In the genomic region with DNA sequence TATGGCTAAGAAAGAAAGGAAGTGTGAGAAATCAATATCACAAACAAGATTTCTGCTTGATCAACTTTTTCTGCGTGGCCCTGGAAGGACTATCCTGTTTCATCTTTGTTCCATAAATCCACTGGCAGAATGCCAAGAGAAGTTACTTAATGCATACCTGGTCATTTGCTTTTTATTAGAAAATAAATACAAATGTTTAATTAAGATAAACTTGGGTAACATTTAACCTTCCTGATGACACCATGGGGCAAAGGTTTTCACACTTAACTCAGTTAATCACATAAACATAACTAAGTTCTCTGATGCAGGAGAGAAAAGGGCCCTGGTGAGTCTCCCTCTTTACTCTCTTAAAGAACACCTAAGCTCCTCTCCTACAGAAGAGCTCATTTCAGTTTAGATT, we compare ENCODE assay signal across 20 cellular contexts.
A peak's percentile ranks its signal among the peaks of the same experiment; 100 is the strongest.
DNase-seq lines count a peak whose midpoint lies in the region; ATAC-seq and TF ChIP-seq lines count a peak whose summit lies in the region.
"Had no signal": no experiment of that assay in that cellular context is flagged by ENCODE, and none has a peak within 500 bp of the region (broad histone marks: within the 10 kb centered on the region; RNA-seq: fewer than 3 reads in every experiment).

No MANE protein-coding gene starts in this region.

- DNase-seq in NCI-H2171 treated with DMSO at 0.1 percent for 48 hours (lab: John Stamatoyannopoulos, UW): peak; percentile 22
- no peak for DNase-seq in NCI-H2171 (lab: John Stamatoyannopoulos, UW)
- DNase-seq in NCI-H69 (lab: John Stamatoyannopoulos, UW): peak; percentile 31
- DNase-seq in right lobe of liver: no peak
- DNase-seq in omental fat pad (ENCODE audit: low spot score): no peak
- no peak for DNase-seq in NCI-H446 treated with DMSO at 0.1 percent for 48 hours (lab: John Stamatoyannopoulos, UW)
- DNase-seq: Caco-2; CD8-positive, alpha-beta T cell; KBM-7; MM.1S; NCI-H1417 treated with DMSO at 0.1 percent for 48 hours; NCI-H187 treated with DMSO at 0.1 percent for 48 hours; NCI-H2227 treated with DMSO at 0.1 percent for 48 hours; NCI-H510A; PC-9; SJCRH30; T-helper 1 cell had no signal

- ATAC-seq in right lobe of liver (peak; percentile 44 to 63 (median 60)), omental fat pad (ENCODE audit: low FRiP score) (no peak)
- ATAC-seq: CD8-positive, alpha-beta T cell; Right ventricle myocardium inferior had no signal

- TF ChIP-seq POLR2A in right lobe of liver (IDR thresholded peaks at IDR 0.05): no peak

- H3K27ac ChIP-seq in HEK293 (ENCODE audit: extremely low read depth, low read depth, low read length) (no peak overlapping the region), right lobe of liver (peak overlapping the region; percentile 64 to 92 (median 66))
- H3K27ac ChIP-seq: C4-2B, PC-9, SJCRH30 had no signal

- CTCF ChIA-PET in HEK293 (lab: Yijun Ruan, JAX): no interaction called here

- H3K36me3 ChIP-seq in HEK293 (ENCODE audit: control insufficient read depth in 2 of 2, insufficient read depth in 1 of 2, low read length in 2 of 2) (no peaks in the 10 kb centered on the region), right lobe of liver (no peaks in the 10 kb centered on the region)
- H3K36me3 ChIP-seq: SJCRH30 had no signal

- H3K4me3 ChIP-seq in HEK293 (ENCODE audit: low read depth, low read length): no peak overlapping the region
- peak overlapping the region; percentile 1 to 55 (median 27) for H3K4me3 ChIP-seq in right lobe of liver
- H3K4me3 ChIP-seq: PC-9, SJCRH30 had no signal

- intact Hi-C loops in right lobe of liver (cut with DNase I): no loop called here

- no peaks in the 10 kb centered on the region for H3K27me3 ChIP-seq in right lobe of liver
- H3K27me3 ChIP-seq: SJCRH30 had no signal

- no peak for TF ChIP-seq CTCF in HEK293 (tag by site-specific recombination; IDR thresholded peaks at IDR 0.05)
- no peak for TF ChIP-seq CTCF in right lobe of liver (IDR thresholded peaks at IDR 0.05)
- TF ChIP-seq CTCF in omental fat pad (IDR thresholded peaks at IDR 0.05): no peak

- H3K4me1 ChIP-seq in HEK293 (ENCODE audit: control insufficient read depth, insufficient read depth, low read length) (peaks cover 9% of the 10 kb centered on the region), right lobe of liver (peaks cover 0 to 25% (median 0%) of the 10 kb centered on the region in 4 donors)
- H3K4me1 ChIP-seq: Caco-2, SJCRH30 had no signal

- 13% methylated on average over 1 of the region's 1 CpG for whole genome bisulfite sequencing in right lobe of liver (ENCODE audit: insufficient coverage, low coverage, low lambda C conversion rate, missing lambda C conversion rate)

- no peaks in the 10 kb centered on the region for H3K9me3 ChIP-seq in HEK293 (ENCODE audit: control insufficient read depth, insufficient read depth, low read depth, low read length)
- H3K9me3 ChIP-seq in right lobe of liver: no peaks in the 10 kb centered on the region
- H3K9me3 ChIP-seq: Caco-2, SJCRH30 had no signal

- POLR2A ChIA-PET in HEK293 (lab: Yijun Ruan, JAX): no interaction called here

TF ChIP-seq in HEK293, 187 proteins besides CTCF, POLR2A, EP300 and RAD21:
- TF ChIP-seq, protein P1, sequence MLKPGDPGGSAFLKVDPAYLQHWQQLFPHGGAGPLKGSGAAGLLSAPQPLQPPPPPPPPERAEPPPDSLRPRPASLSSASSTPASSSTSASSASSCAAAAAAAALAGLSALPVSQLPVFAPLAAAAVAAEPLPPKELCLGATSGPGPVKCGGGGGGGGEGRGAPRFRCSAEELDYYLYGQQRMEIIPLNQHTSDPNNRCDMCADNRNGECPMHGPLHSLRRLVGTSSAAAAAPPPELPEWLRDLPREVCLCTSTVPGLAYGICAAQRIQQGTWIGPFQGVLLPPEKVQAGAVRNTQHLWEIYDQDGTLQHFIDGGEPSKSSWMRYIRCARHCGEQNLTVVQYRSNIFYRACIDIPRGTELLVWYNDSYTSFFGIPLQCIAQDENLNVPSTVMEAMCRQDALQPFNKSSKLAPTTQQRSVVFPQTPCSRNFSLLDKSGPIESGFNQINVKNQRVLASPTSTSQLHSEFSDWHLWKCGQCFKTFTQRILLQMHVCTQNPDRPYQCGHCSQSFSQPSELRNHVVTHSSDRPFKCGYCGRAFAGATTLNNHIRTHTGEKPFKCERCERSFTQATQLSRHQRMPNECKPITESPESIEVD (tag by site-specific recombination; IDR thresholded peaks at IDR 0.05): peak; percentile 13; the same call in 1 of the 2 replicates
- TF ChIP-seq ZNF211 (tag by site-specific recombination; IDR thresholded peaks at IDR 0.05; ENCODE audit: low read depth): no peak
TF ChIP-seq in HEK293: peak in this region for 1.

Comparison
In these comparisons a context has a peak if more than half of its experiments do, and no peak if none do; other contexts are left out.
1. DNase-seq: peak in NCI-H2171 treated with DMSO at 0.1 percent for 48 hours (single experiment) and NCI-H69 (single experiment); none in NCI-H2171 (single experiment), right lobe of liver (0 of 3), omental fat pad (single experiment) and NCI-H446 treated with DMSO at 0.1 percent for 48 hours (single experiment).